In the genomic region with DNA sequence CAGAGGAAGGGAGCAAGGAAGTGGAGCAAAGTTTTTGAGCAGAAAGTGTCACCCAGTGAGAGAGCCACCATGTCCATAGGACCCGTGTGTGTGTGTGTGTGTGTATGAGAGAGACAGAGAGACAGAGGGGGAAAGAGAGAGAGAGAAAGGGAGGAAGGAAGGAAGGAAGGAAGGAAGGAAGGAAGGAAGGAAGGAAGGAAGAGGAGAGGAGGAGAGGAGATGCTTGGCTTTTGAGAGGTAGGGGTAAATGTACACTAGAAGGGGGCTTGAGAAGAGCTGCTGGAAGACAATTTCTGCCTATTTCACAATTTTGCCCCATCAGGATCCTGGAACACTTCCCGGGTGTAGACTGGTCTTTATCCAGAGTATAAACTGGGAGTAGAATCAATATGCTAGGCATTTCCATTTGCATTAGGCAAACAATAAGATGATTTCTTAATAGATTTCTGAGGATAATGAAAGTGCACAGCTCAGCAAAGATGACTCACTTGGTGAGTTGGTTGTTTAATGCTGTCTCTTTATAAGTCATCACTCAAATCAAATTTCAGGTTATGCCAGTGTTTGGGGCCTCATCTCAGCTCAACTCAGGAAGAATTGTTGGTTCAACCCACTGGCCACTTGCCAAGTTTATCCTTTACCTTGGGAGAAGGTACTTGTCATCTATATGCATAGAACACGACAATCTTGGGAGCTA, we compare ENCODE assay signal across 14 cellular contexts.
DNase-seq lines count a peak whose midpoint lies in the region; ATAC-seq and TF ChIP-seq lines count a peak whose summit lies in the region.
"Had no signal": no experiment of that assay in that cellular context is flagged by ENCODE, and none has a peak within 500 bp of the region (broad histone marks: within the 10 kb centered on the region; RNA-seq: fewer than 3 reads in every experiment).

No MANE protein-coding gene starts in this region.

- H3K27me3 Mint-ChIP-seq in MCF 10A (ENCODE audit: insufficient read depth, unreplicated experiment) = peaks cover 17% of the 10 kb centered on the region

- no peaks in the 10 kb centered on the region for H3K4me1 ChIP-seq in breast epithelium
- peaks cover 7% of the 10 kb centered on the region for H3K4me1 ChIP-seq in foreskin keratinocyte

- POLR2A ChIA-PET in MCF 10A (lab: Yijun Ruan, JAX) = interaction anchor here (0.6 to 1.4 kb wide), 5 partner anchors 12 to 185 kb away, joined by 3 to 5 read pairs (median 3); no protein-coding TSS in a partner anchor

- no peaks in the 10 kb centered on the region for H3K36me3 Mint-ChIP-seq in MCF 10A (ENCODE audit: insufficient read depth, unreplicated experiment)

- H3K36me3 ChIP-seq in breast epithelium = no peaks in the 10 kb centered on the region
- H3K36me3 ChIP-seq: cardiac muscle cell, gastrocnemius medialis, right atrium auricular region, thoracic aorta had no signal

- H3K27ac Mint-ChIP-seq in MCF 10A (ENCODE audit: low read depth, unreplicated experiment) = no peak overlapping the region
- H3K27ac Mint-ChIP-seq: activated naive CD4-positive, alpha-beta T cell treated with anti-CD3 and anti-CD28 coated beads for 36 hours; nephron progenitor cell had no signal

- H3K9me3 Mint-ChIP-seq in MCF 10A (ENCODE audit: unreplicated experiment) = no peaks in the 10 kb centered on the region
- H3K9me3 Mint-ChIP-seq: nephron progenitor cell had no signal

- no peak overlapping the region for H3K4me3 ChIP-seq in breast epithelium
- H3K4me3 ChIP-seq: cardiac muscle cell, gastrocnemius medialis, right atrium auricular region, thoracic aorta had no signal

- BruUV-seq in MCF 10A (replicated peaks; lab: Mats Ljungman, UMichigan) = no TSS peak

- ATAC-seq in foreskin keratinocyte = peak; percentile 91
- ATAC-seq: gastrocnemius medialis had no signal

- no peak for TF ChIP-seq POLR2A in breast epithelium (IDR thresholded peaks at IDR 0.05)

- CTCF ChIA-PET in MCF 10A (lab: Yijun Ruan, JAX) = interaction anchor here (0.6 to 1.6 kb wide), 5 partner anchors 11 to 192 kb away, joined by 3 to 5 read pairs (median 3); no protein-coding TSS in a partner anchor

- no peaks in the 10 kb centered on the region for H3K9me3 ChIP-seq in breast epithelium
- H3K9me3 ChIP-seq: gastrocnemius medialis, right atrium auricular region, thoracic aorta had no signal

- H3K27me3 ChIP-seq in breast epithelium (no peaks in the 10 kb centered on the region), foreskin keratinocyte (no peaks in the 10 kb centered on the region)
- H3K27me3 ChIP-seq: cardiac muscle cell, gastrocnemius medialis, right atrium auricular region had no signal

- DNase-seq in MCF 10A (ENCODE audit: unreplicated experiment) (peak; percentile 58), breast epithelium (ENCODE audit: low spot score in 2 of 2) (no peak), amniotic epithelial cell (ENCODE audit: low read depth) (peak; percentile 11), foreskin keratinocyte (peak; percentile 52 to 81), NCI-H1092 (lab: John Stamatoyannopoulos, UW) (no peak), AG20443 (ENCODE audit: low spot score) (no peak), NCI-H2029 treated with DMSO at 0.1 percent for 48 hours (lab: John Stamatoyannopoulos, UW) (no peak)
- DNase-seq in activated CD4-positive, alpha-beta T cell treated with anti-CD3 and anti-CD28 coated beads for 1 hour = no peak
- DNase-seq: activated naive CD4-positive, alpha-beta T cell treated with anti-CD3 and anti-CD28 coated beads for 36 hours; gastrocnemius medialis; nephron progenitor cell had no signal

- intact Hi-C loops in MCF 10A (cut with micrococcal nuclease) (no loop called here), breast epithelium (cut with DNase I; ENCODE audit: low total_unique reads) (no loop called here)

- peaks cover 12% of the 10 kb centered on the region for H3K4me1 Mint-ChIP-seq in MCF 10A (ENCODE audit: insufficient read depth, unreplicated experiment)
- H3K4me1 Mint-ChIP-seq: nephron progenitor cell had no signal

- H3K27ac ChIP-seq in breast epithelium (no peak overlapping the region), foreskin keratinocyte (no peak overlapping the region)
- H3K27ac ChIP-seq: cardiac muscle cell, gastrocnemius medialis, right atrium auricular region, thoracic aorta had no signal

- TF ChIP-seq CTCF in MCF 10A (IDR thresholded peaks at IDR 0.05; ENCODE audit: unreplicated experiment) (no peak), breast epithelium (IDR thresholded peaks at IDR 0.05) (no peak), foreskin keratinocyte (conservative IDR thresholded peaks at IDR 0.05) (no peak)

- no peak overlapping the region for H3K4me3 Mint-ChIP-seq in MCF 10A (ENCODE audit: unreplicated experiment)
- H3K4me3 Mint-ChIP-seq: activated naive CD4-positive, alpha-beta T cell treated with anti-CD3 and anti-CD28 coated beads for 36 hours; nephron progenitor cell had no signal

Comparison
In these comparisons a context has a peak if more than half of its experiments do, and no peak if none do; other contexts are left out.
1. DNase-seq: peak in MCF 10A (single experiment), amniotic epithelial cell (single experiment) and foreskin keratinocyte (2 of 2); none in breast epithelium (0 of 2), NCI-H1092 (single experiment), AG20443 (single experiment), NCI-H2029 treated with DMSO at 0.1 percent for 48 hours (single experiment) and activated CD4-positive, alpha-beta T cell treated with anti-CD3 and anti-CD28 coated beads for 1 hour (single experiment).